In the genomic region with DNA sequence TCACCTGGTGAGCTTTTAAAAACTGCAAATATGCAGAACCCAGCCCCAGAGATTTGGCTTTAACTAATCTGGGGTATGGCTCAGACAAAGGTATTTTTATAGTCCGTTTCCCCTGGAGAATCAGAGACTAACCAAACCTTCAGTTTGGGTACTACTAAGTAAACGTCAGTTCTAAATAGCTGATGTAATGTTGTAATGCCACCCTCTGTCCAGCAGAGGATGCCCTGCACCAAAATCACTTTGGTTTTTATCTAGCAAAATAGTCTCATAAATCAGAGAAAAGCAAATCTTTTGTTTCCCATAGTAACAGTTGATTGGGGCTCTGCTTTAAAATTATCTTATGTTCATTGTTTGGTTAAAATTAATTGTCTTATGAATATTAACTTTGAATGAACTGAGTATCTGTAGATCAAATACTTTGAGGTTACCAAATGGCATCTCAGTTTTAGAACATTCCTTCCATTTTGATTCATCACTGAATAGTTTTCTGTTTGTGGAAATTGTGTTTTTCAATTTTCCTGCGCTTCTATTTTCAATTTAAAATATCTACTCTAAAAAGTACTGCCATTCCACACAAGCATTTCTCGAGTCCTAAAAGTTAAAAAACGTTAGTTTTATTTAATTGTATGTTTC, we compare ENCODE assay signal across 8 cellular contexts.
DNase-seq lines count a peak whose midpoint lies in the region; ATAC-seq and TF ChIP-seq lines count a peak whose summit lies in the region.

No MANE protein-coding gene starts in this region.

- H3K4me3 ChIP-seq in endocrine pancreas (ENCODE audit: control insufficient read depth, insufficient read depth, low read length) = peak overlapping the region; percentile 6
- no peak overlapping the region for H3K4me3 ChIP-seq in mucosa of descending colon

- intact Hi-C loops in mucosa of descending colon (cut with DNase I, micrococcal nuclease) = no loop called here

- peak; percentile 85 for ATAC-seq in GM18907 (IDR thresholded peaks at IDR 0.05; ENCODE audit: unreplicated experiment)
- peak; percentile 72 for ATAC-seq in HG03469 (IDR thresholded peaks at IDR 0.05; ENCODE audit: unreplicated experiment)
- peak; percentile 42 for ATAC-seq in mucosa of descending colon
- ATAC-seq in HG03108 (IDR thresholded peaks at IDR 0.05; ENCODE audit: unreplicated experiment) = no peak

- H3K4me1 ChIP-seq in endocrine pancreas (ENCODE audit: control insufficient read depth, insufficient read depth, low read length) = peaks cover 4% of the 10 kb centered on the region
- peaks cover 28% of the 10 kb centered on the region for H3K4me1 ChIP-seq in mucosa of descending colon (ENCODE audit: low read depth)

- H3K9ac ChIP-seq in endocrine pancreas (ENCODE audit: control insufficient read depth, insufficient read depth, low read length) = no peak overlapping the region

- DNase-seq in DMS53 (lab: John Stamatoyannopoulos, UW) = peak; percentile 69
- peak; percentile 76 for DNase-seq in OCI-M1 (lab: John Stamatoyannopoulos, UW)
- peak in 1 of 3 donors; percentile 50 for DNase-seq in mucosa of descending colon
- DNase-seq in NCI-H774 (lab: John Stamatoyannopoulos, UW) = no peak

- H3K27me3 ChIP-seq in endocrine pancreas (ENCODE audit: control insufficient read depth, insufficient read depth, low read length) = no peaks in the 10 kb centered on the region

- peak; percentile 86 for TF ChIP-seq CTCF in mucosa of descending colon (IDR thresholded peaks at IDR 0.05)

- H3K36me3 ChIP-seq in endocrine pancreas (ENCODE audit: control insufficient read depth, insufficient read depth, low read length) (no peaks in the 10 kb centered on the region), mucosa of descending colon (ENCODE audit: low read depth) (no peaks in the 10 kb centered on the region)

- H3K9me3 ChIP-seq in endocrine pancreas (ENCODE audit: control insufficient read depth, low read length) (no peaks in the 10 kb centered on the region), mucosa of descending colon (no peaks in the 10 kb centered on the region)
